10 cellular contexts compared by ENCODE assay signal in genomic region chr6:93013054-93013453, GRCh38.
"Had no signal": no experiment of that assay in that cellular context is flagged by ENCODE, and none has a peak within 500 bp of the region (broad histone marks: within the 10 kb centered on the region; RNA-seq: fewer than 3 reads in every experiment).

No MANE protein-coding gene starts in this region.

- H3K9ac ChIP-seq: GM23248, KMS-11 had no signal

- ATAC-seq: HCT116 had no signal

- H3K4me2 ChIP-seq: KMS-11 had no signal

- FAIRE-seq: HTR-8/SVneo had no signal

- DNase-seq: GM23248, GOT3, H7, HFFc6, Karpas-422, KBM-7 had no signal

- H3K4me3 ChIP-seq: GM23248, HAP-1 had no signal

- H3K4me1 ChIP-seq: HAP-1 had no signal

- H3K27ac ChIP-seq: GM23248, KMS-11 had no signal

- H3K9me3 ChIP-seq: HAP-1 had no signal

- H3K36me3 ChIP-seq: HAP-1 had no signal

- H2AFZ ChIP-seq: GM23248 had no signal
